Comparison of ENCODE assay signal across 16 cellular contexts in the genomic region with DNA sequence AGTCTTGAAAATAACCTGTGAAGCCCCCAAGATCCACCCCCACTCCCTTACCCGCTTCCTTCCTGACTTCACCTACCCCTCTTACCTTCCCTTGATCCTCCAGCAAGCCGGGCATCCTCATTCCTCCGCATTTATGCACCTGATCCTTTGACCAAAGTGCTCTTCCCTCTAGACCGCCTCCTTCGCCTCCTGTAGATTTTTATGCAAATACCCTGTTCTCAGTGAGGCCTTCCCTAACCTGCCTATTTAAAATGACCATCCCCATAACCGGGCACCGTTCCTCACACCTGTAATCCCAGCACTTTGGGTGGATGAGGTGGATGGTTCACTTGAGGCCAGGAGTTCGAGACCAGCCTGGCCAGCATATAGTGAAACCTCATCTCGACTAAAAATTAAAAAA. TPM values are rescaled to one million over a fixed set of nuclear protein-coding genes. Genes with fewer than 3 reads are reported as not detected.
DNase-seq lines count a peak whose midpoint lies in the region; TF ChIP-seq lines count a peak whose summit lies in the region.
"Had no signal": no experiment of that assay in that cellular context is flagged by ENCODE, and none has a peak within 500 bp of the region (broad histone marks: within the 10 kb centered on the region; RNA-seq: fewer than 3 reads in every experiment).

No MANE protein-coding gene starts in this region.

- H3K27ac Mint-ChIP-seq in MCF 10A (ENCODE audit: low read depth, unreplicated experiment) = peak overlapping the region; percentile 81

- no peaks in the 10 kb centered on the region; the same call in 1 of the 2 replicates for H3F3A ChIP-seq in PC-9 (ENCODE audit: insufficient read depth, low read depth)

- TF ChIP-seq POLR2A in breast epithelium (IDR thresholded peaks at IDR 0.05) (no peak), transverse colon (IDR thresholded peaks at IDR 0.05) (no peak)

- H3K27me3 ChIP-seq in breast epithelium (no peaks in the 10 kb centered on the region), PC-9 (ENCODE audit: insufficient read depth, low read depth) (no peaks in the 10 kb centered on the region), transverse colon (no peaks in the 10 kb centered on the region)
- H3K27me3 ChIP-seq: brain microvascular endothelial cell, tibial nerve had no signal

- H3K9me3 ChIP-seq in breast epithelium = no peaks in the 10 kb centered on the region
- no peaks in the 10 kb centered on the region for H3K9me3 ChIP-seq in PC-9 (ENCODE audit: insufficient read depth, low read depth)
- H3K9me3 ChIP-seq in transverse colon = no peaks in the 10 kb centered on the region
- H3K9me3 ChIP-seq: tibial nerve had no signal

- H3K4me2 ChIP-seq in PC-9 = peak overlapping the region; percentile 72; the same call in 1 of the 2 replicates

- TF ChIP-seq EP300 in transverse colon (IDR thresholded peaks at IDR 0.05; ENCODE audit: low read depth) = no peak

- H4K20me1 ChIP-seq in PC-9 (ENCODE audit: insufficient read depth) = no peaks in the 10 kb centered on the region

- no peak overlapping the region for H3K27ac ChIP-seq in breast epithelium
- no peak overlapping the region for H3K27ac ChIP-seq in PC-9
- peak overlapping the region; percentile 3 to 70 (median 30) for H3K27ac ChIP-seq in transverse colon

- POLR2A ChIA-PET in MCF 10A (lab: Yijun Ruan, JAX) = interaction anchor here (0.5 to 2.5 kb wide), 16 partner anchors 7 to 448 kb away, joined by 3 to 15 read pairs (median 4); a partner anchor contains a TSS
- POLR2A ChIA-PET in PC-9 (lab: Charles Lee; ENCODE audit: unreplicated experiment) = interaction anchor here (0.7 kb wide), 1 partner anchor 397 kb away, joined by 3 read pairs; no protein-coding TSS in a partner anchor

- no peaks in the 10 kb centered on the region for H3K36me3 ChIP-seq in breast epithelium
- H3K36me3 ChIP-seq in PC-9 (ENCODE audit: low read depth) = no peaks in the 10 kb centered on the region
- H3K36me3 ChIP-seq in transverse colon = no peaks in the 10 kb centered on the region
- H3K36me3 ChIP-seq: brain microvascular endothelial cell, tibial nerve had no signal

- CTCF ChIA-PET in MCF 10A (lab: Yijun Ruan, JAX) (interaction anchor here (0.7 to 8.1 kb wide), 8 partner anchors 9 to 439 kb away, joined by 3 to 88 read pairs (median 4); no protein-coding TSS in a partner anchor), PC-9 (lab: Charles Lee) (no interaction called here)

- TF ChIP-seq CTCF in MCF 10A (IDR thresholded peaks at IDR 0.05; ENCODE audit: unreplicated experiment) (no peak), breast epithelium (IDR thresholded peaks at IDR 0.05) (no peak), PC-9 (conservative IDR thresholded peaks at IDR 0.05) (no peak), transverse colon (IDR thresholded peaks at IDR 0.05) (no peak)

- H3K4me3 ChIP-seq in breast epithelium (no peak overlapping the region), PC-9 (no peak overlapping the region), transverse colon (no peak overlapping the region)

- no peaks in the 10 kb centered on the region for H3K9me3 Mint-ChIP-seq in MCF 10A (ENCODE audit: unreplicated experiment)

- no peak overlapping the region for H2AFZ ChIP-seq in PC-9

- H3K4me1 ChIP-seq in breast epithelium (no peaks in the 10 kb centered on the region), PC-9 (replicated peaks; ENCODE audit: insufficient read depth) (peaks cover 21% of the 10 kb centered on the region), transverse colon (peaks cover 11 to 26% (median 17%) of the 10 kb centered on the region in 4 donors)

- peaks cover 6% of the 10 kb centered on the region for H3K36me3 Mint-ChIP-seq in MCF 10A (ENCODE audit: insufficient read depth, unreplicated experiment)

- intact Hi-C loops in MCF 10A (cut with micrococcal nuclease) = no loop called here
- intact Hi-C loops in breast epithelium (cut with DNase I; ENCODE audit: low total_unique reads) = no loop called here
- intact Hi-C loops in PC-9 (cut with micrococcal nuclease; ENCODE audit: unreplicated experiment) = no loop called here
- intact Hi-C loops in transverse colon (cut with DNase I; ENCODE audit: low total_unique reads) = no loop called here

- no peaks in the 10 kb centered on the region for H3K27me3 Mint-ChIP-seq in MCF 10A (ENCODE audit: insufficient read depth, unreplicated experiment)
- H3K27me3 Mint-ChIP-seq: activated CD4-positive, alpha-beta T cell treated with anti-CD3 and anti-CD28 coated beads for 36 hours had no signal

- no peak overlapping the region for H3K4me3 Mint-ChIP-seq in MCF 10A (ENCODE audit: unreplicated experiment)

- in situ Hi-C loops in transverse colon (cut with MboI; ENCODE audit: low pct_ligation_motif_present in 1 of 4, low pct_unique_long_range_greater_than_20kb in 1 of 4, low sequenced_read_pairs in 3 of 4) = loop anchor here in 1 of 4 donors (25.0 kb wide), 1 partner anchor 744 kb away; a partner anchor contains a TSS

- no peaks in the 10 kb centered on the region for H3K9me2 ChIP-seq in PC-9 (ENCODE audit: insufficient read depth)

- 64 to 74% methylated on average over 8 to 9 of the region's 9 CpGs for WGBS in transverse colon (ENCODE audit: low coverage in 1 of 2), 2 donors

- BruUV-seq in MCF 10A (replicated peaks; lab: Mats Ljungman, UMichigan) = no TSS peak
- BruUV-seq in PC-9 (replicated peaks; lab: Mats Ljungman, UMichigan) = no TSS peak

- no peak for DNase-seq in MCF 10A (ENCODE audit: unreplicated experiment)
- no peak for DNase-seq in breast epithelium (ENCODE audit: low spot score in 2 of 2)
- DNase-seq in PC-9 = no peak
- DNase-seq in iPS-NIHi7 (ENCODE audit: extremely low spot score) = peak; percentile 36
- no peak for DNase-seq in transverse colon
- DNase-seq in H4 (ENCODE audit: low spot score) = no peak
- DNase-seq in NCI-H2107 (lab: John Stamatoyannopoulos, UW) = no peak
- no peak for DNase-seq in NCI-H510A (lab: John Stamatoyannopoulos, UW)
- DNase-seq: brain microvascular endothelial cell; DMS 273 treated with DMSO at 0.1 percent for 48 hours; effector CD4-positive, alpha-beta T cell; NCI-H2029 treated with DMSO at 0.1 percent for 48 hours; NCI-H82; RPMI8226 had no signal

- H3K4me1 Mint-ChIP-seq in MCF 10A (ENCODE audit: insufficient read depth, unreplicated experiment) = peaks cover 35% of the 10 kb centered on the region

- H3K79me2 ChIP-seq in PC-9 (ENCODE audit: low read depth) = peaks cover 19% of the 10 kb centered on the region; the same call in 1 of the 2 replicates

RNA-seq across cellular contexts. Expression of a gene that starts 1.1 kb away (rescaled TPM):
- total RNA-seq in MCF 10A (2022) (110 and 122 TPM in 2 replicates), breast epithelium (100 to 1,000 TPM in 2 of 3 donors, 10 to 100 TPM in 1; 78.9 to 142 (median 142) TPM), PC-9 (2021) (71.8 and 85.9 TPM in 2 replicates), transverse colon (10 to 100 TPM; 24.2 to 91.5 (median 35.7) TPM)
- 65.3 and 74.8 TPM in 2 replicates for total RNA-seq in H4 (2014; rRNA removed; shearing (Covaris generic))

RNA-seq across cellular contexts. Expression of a gene that starts 17.0 kb away (rescaled TPM):
- total RNA-seq in MCF 10A (2022) (23.0 and 23.3 TPM in 2 replicates), breast epithelium (1 to 10 TPM; 2.7 to 6.2 (median 4.2) TPM), PC-9 (2021) (27.7 and 28.7 TPM in 2 replicates), transverse colon (1 to 10 TPM in 3 of 4 donors, not detected in 1; 2.6 to 4.6 (median 2.7) TPM)
- 14.8 and 15.9 TPM in 2 replicates for total RNA-seq in H4 (2014; rRNA removed; shearing (Covaris generic))

Comparison
In these comparisons a context has a peak if more than half of its experiments do, and no peak if none do; other contexts are left out.
1. H3K27ac ChIP-seq: peak in transverse colon (4 of 4); none in breast epithelium (0 of 2) and PC-9 (single experiment).